16 cellular contexts compared by ENCODE assay signal in genomic region chr10:71701733-71702132, GRCh38. TPM values are rescaled to one million over a fixed set of nuclear protein-coding genes. Genes with fewer than 3 reads are reported as not detected.
DNase-seq lines count a peak whose midpoint lies in the region; ATAC-seq and TF ChIP-seq lines count a peak whose summit lies in the region.
"Had no signal": no experiment of that assay in that cellular context is flagged by ENCODE, and none has a peak within 500 bp of the region (broad histone marks: within the 10 kb centered on the region; RNA-seq: fewer than 3 reads in every experiment).

No MANE protein-coding gene starts in this region.

- peak overlapping the region; percentile 70 to 95 (median 91) for H3K27ac Mint-ChIP-seq in CD14-positive monocyte
- H3K27ac Mint-ChIP-seq in dendritic cell treated with granulocyte-macrophage colony-stimulating factor and Interleukin-4, amounts not matched to agents 40 ng/mL and 50 ng/mL, for 4 days = peak overlapping the region; percentile 63
- H3K27ac Mint-ChIP-seq: HFFc6 had no signal

- peaks cover 0 to 2% (median 0%) of the 10 kb centered on the region in 7 donors for H3K9me3 Mint-ChIP-seq in CD14-positive monocyte
- no peaks in the 10 kb centered on the region for H3K9me3 Mint-ChIP-seq in dendritic cell treated with granulocyte-macrophage colony-stimulating factor and Interleukin-4, amounts not matched to agents 40 ng/mL and 50 ng/mL, for 4 days
- H3K9me3 Mint-ChIP-seq: CD4-positive, alpha-beta memory T cell; H9; HFFc6 had no signal

- DNase-seq in CD14-positive monocyte (ENCODE audit: low spot score) (no peak), left lobe of liver (ENCODE audit: low spot score) (no peak), dedifferentiated amniotic fluid mesenchymal stem cell (ENCODE audit: extremely low spot score) (no peak), DMS153 (lab: John Stamatoyannopoulos, UW) (no peak)
- DNase-seq: Calu3, COR-L47, DND-41, GM23248, H9, HFFc6 had no signal

- peaks cover 65% of the 10 kb centered on the region for H3K4me1 Mint-ChIP-seq in CD14-positive monocyte
- peaks cover 72% of the 10 kb centered on the region for H3K4me1 Mint-ChIP-seq in dendritic cell treated with granulocyte-macrophage colony-stimulating factor and Interleukin-4, amounts not matched to agents 40 ng/mL and 50 ng/mL, for 4 days (ENCODE audit: low read depth)

- no peak for ATAC-seq in left lobe of liver
- ATAC-seq: HCT116 had no signal

- no peak overlapping the region for H3K4me3 ChIP-seq in HEK293 (ENCODE audit: low read depth, low read length)
- H3K4me3 ChIP-seq: GM23248 had no signal

- H3K27me3 Mint-ChIP-seq in CD14-positive monocyte (ENCODE audit: low read depth in 3 of 3) = peaks cover 0 to 1% (median 0%) of the 10 kb centered on the region in 3 donors
- no peaks in the 10 kb centered on the region for H3K27me3 Mint-ChIP-seq in dendritic cell treated with granulocyte-macrophage colony-stimulating factor and Interleukin-4, amounts not matched to agents 40 ng/mL and 50 ng/mL, for 4 days
- H3K27me3 Mint-ChIP-seq: CD4-positive, alpha-beta memory T cell had no signal

- TF ChIP-seq CTCF in CD14-positive monocyte (IDR thresholded peaks at IDR 0.05) = no peak
- no peak for TF ChIP-seq CTCF in HEK293 (tag by site-specific recombination; IDR thresholded peaks at IDR 0.05)

- CTCF ChIA-PET in HEK293 (lab: Yijun Ruan, JAX) = interaction anchor here (0.7 to 1.4 kb wide), 5 partner anchors 10 to 388 kb away, joined by 3 to 7 read pairs (median 4); no protein-coding TSS in a partner anchor

- no peaks in the 10 kb centered on the region for H3K4me1 ChIP-seq in HEK293 (ENCODE audit: control insufficient read depth, insufficient read depth, low read length)

- H3K4me3 Mint-ChIP-seq in CD14-positive monocyte = peak overlapping the region in 1 of 2 donors; percentile 26
- no peak overlapping the region for H3K4me3 Mint-ChIP-seq in dendritic cell treated with granulocyte-macrophage colony-stimulating factor and Interleukin-4, amounts not matched to agents 40 ng/mL and 50 ng/mL, for 4 days
- H3K4me3 Mint-ChIP-seq: CD4-positive, alpha-beta memory T cell; H9; HFFc6 had no signal

- intact Hi-C loops in CD14-positive monocyte (cut with micrococcal nuclease) = loop anchor here in 1 of 2 donors (5.0 kb wide), 2 partner anchors 314 to 389 kb away; no protein-coding TSS in a partner anchor
- intact Hi-C loops in dendritic cell treated with granulocyte-macrophage colony-stimulating factor and Interleukin-4, amounts not matched to agents 40 ng/mL and 50 ng/mL, for 4 days (cut with micrococcal nuclease) = loop anchor here (10.0 kb wide), 1 partner anchor 217 kb away; no protein-coding TSS in a partner anchor

- POLR2A ChIA-PET in HEK293 (lab: Yijun Ruan, JAX) = no interaction called here

- H3K36me3 Mint-ChIP-seq in CD14-positive monocyte = peaks cover 19 to 24% of the 10 kb centered on the region in 2 donors
- no peaks in the 10 kb centered on the region for H3K36me3 Mint-ChIP-seq in dendritic cell treated with granulocyte-macrophage colony-stimulating factor and Interleukin-4, amounts not matched to agents 40 ng/mL and 50 ng/mL, for 4 days (ENCODE audit: low read depth)
- H3K36me3 Mint-ChIP-seq: CD4-positive, alpha-beta memory T cell had no signal

- H3K27ac ChIP-seq in HEK293 (ENCODE audit: extremely low read depth, low read depth, low read length) = no peak overlapping the region
- H3K27ac ChIP-seq: GM23248 had no signal

- H3K9me3 ChIP-seq in HEK293 (ENCODE audit: control insufficient read depth, insufficient read depth, low read depth, low read length) = no peaks in the 10 kb centered on the region

- H3K36me3 ChIP-seq in HEK293 (ENCODE audit: control insufficient read depth in 2 of 2, insufficient read depth in 1 of 2, low read length in 2 of 2) = no peaks in the 10 kb centered on the region

TF ChIP-seq in HEK293, 187 proteins besides CTCF, POLR2A, EP300 and RAD21:
- TF ChIP-seq ZNF558 (tag by site-specific recombination; IDR thresholded peaks at IDR 0.05) = no peak
- TF ChIP-seq, protein P1, sequence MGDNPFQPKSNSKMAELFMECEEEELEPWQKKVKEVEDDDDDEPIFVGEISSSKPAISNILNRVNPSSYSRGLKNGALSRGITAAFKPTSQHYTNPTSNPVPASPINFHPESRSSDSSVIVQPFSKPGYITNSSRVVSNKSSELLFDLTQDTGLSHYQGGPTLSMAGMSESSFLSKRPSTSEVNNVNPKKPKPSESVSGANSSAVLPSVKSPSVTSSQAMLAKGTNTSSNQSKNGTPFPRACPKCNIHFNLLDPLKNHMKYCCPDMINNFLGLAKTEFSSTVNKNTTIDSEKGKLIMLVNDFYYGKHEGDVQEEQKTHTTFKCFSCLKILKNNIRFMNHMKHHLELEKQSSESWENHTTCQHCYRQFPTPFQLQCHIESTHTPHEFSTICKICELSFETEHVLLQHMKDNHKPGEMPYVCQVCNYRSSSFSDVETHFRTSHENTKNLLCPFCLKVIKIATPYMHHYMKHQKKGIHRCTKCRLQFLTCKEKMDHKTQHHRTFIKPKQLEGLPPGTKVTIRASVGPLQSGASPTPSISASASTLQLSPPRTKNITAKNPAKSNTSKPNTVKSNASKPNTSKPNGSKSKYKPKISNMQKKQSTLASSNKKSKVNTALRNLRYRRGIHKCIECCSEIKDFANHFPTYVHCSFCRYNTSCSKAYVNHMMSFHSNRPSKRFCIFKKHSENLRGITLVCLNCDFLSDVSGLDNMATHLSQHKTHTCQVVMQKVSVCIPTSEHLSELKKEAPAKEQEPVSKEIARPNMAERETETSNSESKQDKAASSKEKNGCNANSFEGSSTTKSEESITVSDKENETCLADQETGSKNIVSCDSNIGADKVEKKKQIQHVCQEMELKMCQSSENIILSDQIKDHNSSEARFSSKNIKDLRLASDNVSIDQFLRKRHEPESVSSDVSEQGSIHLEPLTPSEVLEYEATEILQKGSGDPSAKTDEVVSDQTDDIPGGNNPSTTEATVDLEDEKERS (tag by site-specific recombination; IDR thresholded peaks at IDR 0.05) = no peak
- peak; percentile 40; the same call in 1 of the 2 replicates for TF ChIP-seq ZIC2 (tag by site-specific recombination; IDR thresholded peaks at IDR 0.05)
- TF ChIP-seq SALL2 (tag by site-specific recombination; IDR thresholded peaks at IDR 0.05; ENCODE audit: borderline replicate concordance) = no peak
- no peak for TF ChIP-seq ZBTB8A (tag by site-specific recombination; IDR thresholded peaks at IDR 0.05)
- TF ChIP-seq ZNF837 (tag by site-specific recombination; IDR thresholded peaks at IDR 0.05) = no peak

RNA-seq across cellular contexts. Expression of gene C10orf105, which starts 17.8 kb away (rescaled TPM):
- under 1 TPM; 0.18 to 0.48 TPM for polyA plus RNA-seq in CD14-positive monocyte
- not detected for total RNA-seq in left lobe of liver
- total RNA-seq: A172, A673, Calu3, GM23248, HFFc6 had no signal
- polyA plus RNA-seq: GM23248 had no signal
